7 cellular contexts compared by ENCODE assay signal in the genomic region with DNA sequence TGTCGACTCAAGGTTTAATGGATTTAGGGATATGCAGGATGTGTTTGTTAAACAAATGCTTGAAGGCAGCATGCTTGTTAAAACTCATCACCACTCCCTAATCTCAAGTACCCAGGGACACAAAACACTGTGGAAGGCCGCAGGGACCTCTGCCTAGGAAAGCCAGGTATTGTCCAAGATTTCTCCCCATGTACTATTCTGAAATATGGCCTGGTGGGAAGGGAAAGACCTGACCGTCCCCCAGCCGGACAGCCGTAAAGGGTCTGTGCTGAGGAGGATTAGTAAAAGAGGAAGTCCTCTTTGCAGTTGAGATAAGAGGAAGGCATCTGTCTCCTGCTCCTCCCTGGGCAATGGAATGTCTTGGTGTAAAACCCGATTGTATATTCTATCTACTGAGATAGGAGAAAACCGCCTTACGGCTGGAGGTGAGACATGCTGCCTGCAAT.
DNase-seq lines count a peak whose midpoint lies in the region; TF ChIP-seq lines count a peak whose summit lies in the region.
"Not testable (repeated sequence)": the region's sequence is repeated elsewhere in the genome, so short reads cannot be mapped to it uniquely, and the experiment has no call there.

No MANE protein-coding gene starts in this region.

- not testable (repeated sequence) for H3K27ac Mint-ChIP-seq in activated CD4-positive, alpha-beta T cell treated with anti-CD3 and anti-CD28 coated beads, Interleukin-2, amount 10 ng/mL, durations not matched to agents 24 days and 14 days

- not testable (repeated sequence) for H3K4me3 Mint-ChIP-seq in activated CD4-positive, alpha-beta T cell treated with anti-CD3 and anti-CD28 coated beads, Interleukin-2, amount 10 ng/mL, durations not matched to agents 24 days and 14 days

- peaks cover 11% of the 10 kb centered on the region for H3K9me3 Mint-ChIP-seq in activated CD4-positive, alpha-beta T cell treated with anti-CD3 and anti-CD28 coated beads, Interleukin-2, amount 10 ng/mL, durations not matched to agents 24 days and 14 days

- H3K79me2 ChIP-seq in GM23248 (ENCODE audit: insufficient read depth); mammary epithelial cell (ENCODE audit: insufficient read depth, low read length): not testable (repeated sequence)

- not testable (repeated sequence) for H3K9me2 ChIP-seq in GM23248 (ENCODE audit: insufficient read depth)

- H3K4me1 Mint-ChIP-seq in activated CD4-positive, alpha-beta T cell treated with anti-CD3 and anti-CD28 coated beads, Interleukin-2, amount 10 ng/mL, durations not matched to agents 24 days and 14 days = not testable (repeated sequence)

- not testable (repeated sequence) for H3K36me3 Mint-ChIP-seq in activated CD4-positive, alpha-beta T cell treated with anti-CD3 and anti-CD28 coated beads, Interleukin-2, amount 10 ng/mL, durations not matched to agents 24 days and 14 days (ENCODE audit: low read depth)

- not testable (repeated sequence) for H3K9ac ChIP-seq in GM23248; HUES64 (ENCODE audit: low read depth, low read length); mammary epithelial cell (ENCODE audit: insufficient read depth, low read length); iPS-15b (ENCODE audit: low read depth, low read length); neuronal stem cell (ENCODE audit: low read depth, low read length, poor library complexity)

- not testable (repeated sequence) for H2AK5ac ChIP-seq in neuronal stem cell (ENCODE audit: low read depth, low read length)

- H2AFZ ChIP-seq in GM23248 = not testable (repeated sequence)
- H2AFZ ChIP-seq in mammary epithelial cell (ENCODE audit: low read depth, low read length) = peak overlapping the region; percentile 88
- peak overlapping the region; percentile 75 for H2AFZ ChIP-seq in neuronal stem cell (ENCODE audit: low read length)

- H3K4me2 ChIP-seq in GM23248 (ENCODE audit: unreplicated experiment) = peak overlapping the region; percentile 42
- peak overlapping the region; percentile 76 for H3K4me2 ChIP-seq in mammary epithelial cell (ENCODE audit: insufficient read depth, low read depth, low read length)
- H3K4me2 ChIP-seq in neuronal stem cell (ENCODE audit: insufficient read depth, low read length, poor library complexity, severe bottlenecking) = not testable (repeated sequence)

- H4K91ac ChIP-seq in neuronal stem cell (ENCODE audit: low read depth, low read length, poor library complexity) = not testable (repeated sequence)

- H3K27me3 ChIP-seq in GM23248 (replicated peaks; ENCODE audit: insufficient read depth) = peaks cover 26% of the 10 kb centered on the region
- H3K27me3 ChIP-seq in HUES64 (ENCODE audit: insufficient read depth, low read length) = peaks cover 47% of the 10 kb centered on the region
- H3K27me3 ChIP-seq in mammary epithelial cell (ENCODE audit: insufficient read depth, low read length) = not testable (repeated sequence)
- peaks cover 24% of the 10 kb centered on the region for H3K27me3 ChIP-seq in iPS-15b (ENCODE audit: control insufficient read depth, insufficient read depth, low read length)
- H3K27me3 ChIP-seq in neuronal stem cell (ENCODE audit: control insufficient read depth in 3 of 3, insufficient read depth in 3 of 3, low read depth in 1 of 3, low read length in 3 of 3) = peaks cover 0 to 21% (median 13%) of the 10 kb centered on the region in 3 experiments

- dilution Hi-C loops in mammary epithelial cell (cut with HindIII; ENCODE audit: low sequenced_read_pairs) = not testable (repeated sequence)

- not testable (repeated sequence) for H4K20me1 ChIP-seq in GM23248 (ENCODE audit: insufficient read depth); mammary epithelial cell (ENCODE audit: insufficient read depth, low read length)

- not testable (repeated sequence) for H3K9me3 ChIP-seq in GM23248 (ENCODE audit: low read depth); HUES64 (ENCODE audit: insufficient read depth, low read depth, low read length); mammary epithelial cell (replicated peaks; ENCODE audit: insufficient read depth, low read length); iPS-15b (ENCODE audit: control insufficient read depth, insufficient read depth, low read length); mesodermal cell (ENCODE audit: control insufficient read depth, low read length); neuronal stem cell (replicated peaks in 1 of 2; ENCODE audit: control insufficient read depth in 2 of 2, insufficient read depth in 1 of 2, low read depth in 1 of 2, low read length in 2 of 2)

- not testable (repeated sequence) for H4K8ac ChIP-seq in neuronal stem cell (ENCODE audit: low read depth, low read length)

- DNase-seq in GM23248; mammary epithelial cell; neuronal stem cell (ENCODE audit: low spot score): not testable (repeated sequence)
- peak; percentile 54 for DNase-seq in activated CD4-positive, alpha-beta T cell treated with anti-CD3 and anti-CD28 coated beads, Interleukin-2, amount 10 ng/mL, durations not matched to agents 24 days and 14 days

- peak overlapping the region; percentile 42; the same call in 1 of the 2 replicates for H3K4me3 ChIP-seq in GM23248
- H3K4me3 ChIP-seq in HUES64 (ENCODE audit: low read length) = peak overlapping the region; percentile 66
- H3K4me3 ChIP-seq in mammary epithelial cell (replicated peaks in 1 of 3; ENCODE audit: insufficient read depth in 1 of 3, low read depth in 2 of 3, low read length in 3 of 3) = peak overlapping the region in 1 of 3 experiments; percentile 3
- peak overlapping the region; percentile 78 for H3K4me3 ChIP-seq in iPS-15b (ENCODE audit: low read depth, low read length)
- peak overlapping the region; percentile 33 for H3K4me3 ChIP-seq in mesodermal cell (ENCODE audit: extremely low read depth, insufficient read depth, low read length, poor library complexity, severe bottlenecking)
- peak overlapping the region in 1 of 2 donors; percentile 55 for H3K4me3 ChIP-seq in neuronal stem cell (ENCODE audit: low read length in 2 of 2)

- intact Hi-C loops in activated CD4-positive, alpha-beta T cell treated with anti-CD3 and anti-CD28 coated beads, Interleukin-2, amount 10 ng/mL, durations not matched to agents 24 days and 14 days (cut with micrococcal nuclease); mammary epithelial cell (cut with micrococcal nuclease): not testable (repeated sequence)

- H3K23ac ChIP-seq in neuronal stem cell (ENCODE audit: low read depth, low read length, poor library complexity) = not testable (repeated sequence)

- BruUV-seq in mammary epithelial cell (replicated peaks; lab: Mats Ljungman, UMichigan) = not testable (repeated sequence)

- H2BK15ac ChIP-seq in neuronal stem cell (ENCODE audit: low read length) = not testable (repeated sequence)

- not testable (repeated sequence) for TF ChIP-seq CTCF in mammary epithelial cell (conservative IDR thresholded peaks at IDR 0.05 in 1 of 2, IDR thresholded peaks at IDR 0.05 in 1 of 2; ENCODE audit: extremely low read depth in 1 of 2, insufficient read depth in 1 of 2, low read depth in 1 of 2, low read length in 2 of 2)

- H2BK5ac ChIP-seq in neuronal stem cell (ENCODE audit: low read length) = not testable (repeated sequence)

- not testable (repeated sequence) for H3K14ac ChIP-seq in neuronal stem cell (ENCODE audit: low read length)

- not testable (repeated sequence) for H3K79me1 ChIP-seq in neuronal stem cell (ENCODE audit: low read depth, low read length)

- H3K36me3 ChIP-seq in GM23248 (ENCODE audit: low read depth); HUES64 (ENCODE audit: insufficient read depth, low read length); mammary epithelial cell (ENCODE audit: insufficient read depth, low read length); iPS-15b (ENCODE audit: control insufficient read depth, insufficient read depth, low read length); mesodermal cell (ENCODE audit: control insufficient read depth, insufficient read depth, low read length); neuronal stem cell (replicated peaks in 1 of 2; ENCODE audit: control insufficient read depth in 2 of 2, insufficient read depth in 2 of 2, low read length in 2 of 2): not testable (repeated sequence)

- in situ Hi-C loops in GM23248 (cut with MboI); mammary epithelial cell (cut with MboI; ENCODE audit: low sequenced_read_pairs in 2 of 2): not testable (repeated sequence)

- not testable (repeated sequence) for H3K4me1 ChIP-seq in GM23248 (ENCODE audit: insufficient read depth); HUES64 (ENCODE audit: insufficient read depth, low read length); mammary epithelial cell (ENCODE audit: insufficient read depth, low read length); iPS-15b (ENCODE audit: control insufficient read depth, insufficient read depth, low read length); mesodermal cell (ENCODE audit: control insufficient read depth, insufficient read depth, low read length, poor library complexity, severe bottlenecking); neuronal stem cell (ENCODE audit: control insufficient read depth in 2 of 2, insufficient read depth in 1 of 2, low read depth in 1 of 2, low read length in 2 of 2)

- not testable (repeated sequence) for H3K27ac ChIP-seq in GM23248; HUES64 (ENCODE audit: low read depth, low read length); mammary epithelial cell (ENCODE audit: insufficient read depth, low read depth, low read length); neuronal stem cell (replicated peaks; ENCODE audit: low read length)
- peak overlapping the region; percentile 10 for H3K27ac ChIP-seq in mesodermal cell (ENCODE audit: low read depth, low read length, severe bottlenecking)

- H2BK120ac ChIP-seq in neuronal stem cell (ENCODE audit: low read depth, low read length) = not testable (repeated sequence)

- H3K18ac ChIP-seq in neuronal stem cell (ENCODE audit: low read length) = not testable (repeated sequence)

- not testable (repeated sequence) for H3K4ac ChIP-seq in neuronal stem cell (ENCODE audit: low read length)

- peaks cover 15% of the 10 kb centered on the region for H3F3A ChIP-seq in GM23248 (ENCODE audit: insufficient read depth)

- peaks cover 46% of the 10 kb centered on the region for H3K27me3 Mint-ChIP-seq in activated CD4-positive, alpha-beta T cell treated with anti-CD3 and anti-CD28 coated beads, Interleukin-2, amount 10 ng/mL, durations not matched to agents 24 days and 14 days

- H2BK12ac ChIP-seq in neuronal stem cell (ENCODE audit: low read length) = not testable (repeated sequence)

- 8 to 12% methylated on average over 8 of the region's 8 CpGs for WGBS in GM23248 (ENCODE audit: low coverage in 1 of 2, low lambda C conversion rate in 2 of 2, missing lambda C conversion rate in 2 of 2), 2 experiments
- 54% methylated on average over 7 of the region's 8 CpGs for WGBS in HUES64
- 30% methylated on average over 7 of the region's 8 CpGs for WGBS in mammary epithelial cell (ENCODE audit: low coverage, missing lambda C conversion rate)
- WGBS in mesodermal cell (ENCODE audit: insufficient coverage in 2 of 2), 2 experiments = 42 to 81% methylated on average over 3 to 5 of the region's 8 CpGs
- no CpG with 5 or more reads among the region's 8 CpGs for WGBS in neuronal stem cell (ENCODE audit: extremely low coverage in 2 of 2, insufficient read length in 2 of 2, insufficient replicate concordance in 1 of 2), 2 donors

- CTCF ChIA-PET in mammary epithelial cell (lab: Charles Lee; ENCODE audit: low non-redundant PET) = not testable (repeated sequence)
